12 cellular contexts compared by ENCODE assay signal in genomic region chr18:12041561-12041960, GRCh38. TPM values are rescaled to one million over a fixed set of nuclear protein-coding genes. Genes with fewer than 3 reads are reported as not detected.
A peak's percentile ranks its signal among the peaks of the same experiment; 100 is the strongest.
DNase-seq lines count a peak whose midpoint lies in the region; ATAC-seq lines count a peak whose summit lies in the region.
"Had no signal": no experiment of that assay in that cellular context is flagged by ENCODE, and none has a peak within 500 bp of the region (broad histone marks: within the 10 kb centered on the region; RNA-seq: fewer than 3 reads in every experiment).

No MANE protein-coding gene starts in this region.

- in situ Hi-C loops in G401 (cut with HindIII; ENCODE audit: low sequenced_read_pairs) = no loop called here

- H3K27ac Mint-ChIP-seq in T-helper 1 cell treated with Interleukin-12 subunit alpha and Interleukin-12 subunit beta and Interleukin-4 antibody, amounts not matched to agents 30 μg/mL and 1 μg/mL, for 36 hours = peak overlapping the region; percentile 34

- peaks cover 5% of the 10 kb centered on the region for H3K27me3 Mint-ChIP-seq in T-helper 1 cell treated with Interleukin-12 subunit alpha and Interleukin-12 subunit beta and Interleukin-4 antibody, amounts not matched to agents 30 μg/mL and 1 μg/mL, for 36 hours (ENCODE audit: low read depth)

- H3K4me1 Mint-ChIP-seq in T-helper 1 cell treated with Interleukin-12 subunit alpha and Interleukin-12 subunit beta and Interleukin-4 antibody, amounts not matched to agents 30 μg/mL and 1 μg/mL, for 36 hours (ENCODE audit: low read depth) = peaks cover 12% of the 10 kb centered on the region

- DNase-seq in AG08396 (ENCODE audit: low spot score) = peak; percentile 81
- DNase-seq in fibroblast of the conjunctiva (ENCODE audit: low read depth) = peak; percentile 43
- DNase-seq in 8988T = no peak
- no peak for DNase-seq in NCI-H2107 treated with DMSO at 0.1 percent for 48 hours (lab: John Stamatoyannopoulos, UW; ENCODE audit: unreplicated experiment)
- DNase-seq in G401 (ENCODE audit: low spot score) = no peak
- DNase-seq: caudate nucleus, DMS153, NCI-H1048 had no signal

- no peak overlapping the region for H3K4me3 Mint-ChIP-seq in T-helper 1 cell treated with Interleukin-12 subunit alpha and Interleukin-12 subunit beta and Interleukin-4 antibody, amounts not matched to agents 30 μg/mL and 1 μg/mL, for 36 hours

- ATAC-seq in GM21423 (IDR thresholded peaks at IDR 0.05; ENCODE audit: unreplicated experiment) (peak; percentile 43), HG03571 (IDR thresholded peaks at IDR 0.05; ENCODE audit: unreplicated experiment) (no peak)

- no peaks in the 10 kb centered on the region for H3K36me3 Mint-ChIP-seq in T-helper 1 cell treated with Interleukin-12 subunit alpha and Interleukin-12 subunit beta and Interleukin-4 antibody, amounts not matched to agents 30 μg/mL and 1 μg/mL, for 36 hours (ENCODE audit: low read depth)

- no peaks in the 10 kb centered on the region for H3K9me3 Mint-ChIP-seq in T-helper 1 cell treated with Interleukin-12 subunit alpha and Interleukin-12 subunit beta and Interleukin-4 antibody, amounts not matched to agents 30 μg/mL and 1 μg/mL, for 36 hours

RNA-seq across cellular contexts. Expression of gene ANKRD62, which starts 52.1 kb away (rescaled TPM):
- not detected in 2 replicates for total RNA-seq in G401 (2014; rRNA removed; shearing (Covaris generic))
- total RNA-seq: PC-9 had no signal

Comparison
In these comparisons a context has a peak if more than half of its experiments do, and no peak if none do; other contexts are left out.
1. DNase-seq: peak in AG08396 (single experiment) and fibroblast of the conjunctiva (single experiment); none in 8988T (single experiment), NCI-H2107 treated with DMSO at 0.1 percent for 48 hours (single experiment) and G401 (single experiment).